ENCODE assay signal across 26 cellular contexts in the genomic region with DNA sequence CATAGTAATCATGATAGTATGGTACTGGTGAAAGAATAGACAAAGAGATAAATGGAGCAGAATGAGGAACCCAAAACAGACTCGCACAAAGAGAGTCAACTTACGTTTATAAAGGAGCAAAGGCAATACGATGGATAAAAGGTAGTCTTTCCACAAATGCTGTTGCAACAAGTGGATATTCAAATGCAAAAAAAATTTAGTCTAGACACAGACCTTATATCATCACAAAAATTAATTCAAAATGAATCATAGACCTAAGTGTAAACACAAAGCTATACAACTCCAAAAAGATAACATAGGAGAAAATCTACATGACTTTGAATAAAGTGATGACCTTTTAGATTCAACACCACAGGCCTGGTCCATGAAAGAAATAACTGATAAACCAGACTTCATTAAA.
"Had no signal": no experiment of that assay in that cellular context is flagged by ENCODE, and none has a peak within 500 bp of the region (broad histone marks: within the 10 kb centered on the region; RNA-seq: fewer than 3 reads in every experiment).

No MANE protein-coding gene starts in this region.

- H3K4me3 ChIP-seq: adrenal gland, breast epithelium, SJSA1 had no signal

- H3K27ac Mint-ChIP-seq: activated B cell treated with CpG ODN at 0.5 μM for 24 hours; activated CD4-positive, alpha-beta memory T cell treated with anti-CD3 and anti-CD28 coated beads, Interleukin-2, amount 10 ng/mL, durations not matched to agents 7 days and 5 days; activated naive CD8-positive, alpha-beta T cell treated with anti-CD3 and anti-CD28 coated beads, Interleukin-2, amount 10 ng/mL, durations not matched to agents 7 days and 5 days had no signal

- H3K27ac ChIP-seq: adrenal gland, breast epithelium, SJSA1 had no signal

- H3K4me1 ChIP-seq: breast epithelium, SJSA1 had no signal

- H3K9me3 Mint-ChIP-seq: activated B cell treated with CpG ODN at 0.5 μM for 24 hours had no signal

- H3K4me1 Mint-ChIP-seq: activated naive CD8-positive, alpha-beta T cell treated with anti-CD3 and anti-CD28 coated beads, Interleukin-2, amount 10 ng/mL, durations not matched to agents 7 days and 5 days had no signal

- H3K27me3 Mint-ChIP-seq: activated B cell treated with CpG ODN at 0.5 μM for 24 hours; activated CD4-positive, alpha-beta memory T cell treated with anti-CD3 and anti-CD28 coated beads, Interleukin-2, amount 10 ng/mL, durations not matched to agents 7 days and 5 days had no signal

- H3K36me3 ChIP-seq: adrenal gland, breast epithelium had no signal

- H3K27me3 ChIP-seq: adrenal gland, breast epithelium, SJSA1 had no signal

- DNase-seq: activated B cell treated with CpG ODN at 0.5 μM for 24 hours; activated CD4-positive, alpha-beta memory T cell treated with anti-CD3 and anti-CD28 coated beads, Interleukin-2, amount 10 ng/mL, durations not matched to agents 7 days and 5 days; activated CD4-positive, alpha-beta T cell treated with anti-CD3 and anti-CD28 coated beads for 1 hour; activated CD4-positive, alpha-beta T cell treated with anti-CD3 and anti-CD28 coated beads, Interleukin-2, amount 50 U/mL, for 1 hour; activated naive CD4-positive, alpha-beta T cell treated with anti-CD3 and anti-CD28 coated beads, Interleukin-2, amount 50 U/mL, for 16 hours; activated naive CD8-positive, alpha-beta T cell treated with anti-CD3 and anti-CD28 coated beads, Interleukin-2, amount 10 ng/mL, durations not matched to agents 7 days and 5 days; activated T-cell treated with anti-CD3 and anti-CD28 coated beads for 4 hours; activated T-cell treated with anti-CD3 and anti-CD28 coated beads, Interleukin-2, amount 50 U/mL, for 48 hours; adrenal gland; aorta; central memory CD4-positive, alpha-beta T cell; Karpas-422; MM.1S; NCI-H1105; NCI-H1436; NCI-H187; NCI-H2081; NCI-H510A treated with DMSO at 0.1 percent for 48 hours; NCI-H69; NK-92 treated with Interleukin-12 subunit alpha and Interleukin-12 subunit beta, amount 100 ng/mL, for 24 hours; PC-3; SHP77; T-helper 2 cell; T1000 had no signal

- H3K4me3 Mint-ChIP-seq: activated B cell treated with CpG ODN at 0.5 μM for 24 hours; activated CD4-positive, alpha-beta memory T cell treated with anti-CD3 and anti-CD28 coated beads, Interleukin-2, amount 10 ng/mL, durations not matched to agents 7 days and 5 days; activated naive CD8-positive, alpha-beta T cell treated with anti-CD3 and anti-CD28 coated beads, Interleukin-2, amount 10 ng/mL, durations not matched to agents 7 days and 5 days had no signal

- H3K36me3 Mint-ChIP-seq: activated naive CD8-positive, alpha-beta T cell treated with anti-CD3 and anti-CD28 coated beads, Interleukin-2, amount 10 ng/mL, durations not matched to agents 7 days and 5 days had no signal

- H3K9me3 ChIP-seq: adrenal gland, breast epithelium, SJSA1 had no signal
